In the genomic region with DNA sequence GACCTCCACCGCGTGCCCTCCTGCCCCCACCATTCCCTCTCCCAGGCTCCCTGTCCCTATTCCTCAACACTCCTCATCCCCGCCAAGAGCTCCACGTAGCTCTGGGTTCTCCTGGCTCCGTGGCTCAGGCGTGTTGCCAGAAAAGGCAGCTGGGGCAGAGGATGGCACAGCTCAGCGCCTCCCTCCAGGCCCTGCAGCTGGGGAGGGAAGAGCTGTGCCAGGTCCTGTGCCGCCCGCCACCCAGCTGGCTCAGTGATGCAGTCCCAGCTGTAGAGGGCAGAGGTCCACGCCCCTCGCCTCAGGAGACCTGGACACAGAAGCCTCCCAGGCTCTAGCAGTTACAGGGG, we compare ENCODE assay signal across 10 cellular contexts. TPM values are rescaled to one million over a fixed set of nuclear protein-coding genes. Genes with fewer than 3 reads are reported as not detected.
DNase-seq lines count a peak whose midpoint lies in the region; ATAC-seq and TF ChIP-seq lines count a peak whose summit lies in the region.
"Had no signal": no experiment of that assay in that cellular context is flagged by ENCODE, and none has a peak within 500 bp of the region (broad histone marks: within the 10 kb centered on the region; RNA-seq: fewer than 3 reads in every experiment).

No MANE protein-coding gene starts in this region.

- peaks cover 34% of the 10 kb centered on the region for H3K36me3 ChIP-seq in brain microvascular endothelial cell (replicated peaks)

- H3K27ac Mint-ChIP-seq in T-cell: no peak overlapping the region

- in situ Hi-C loops in brain microvascular endothelial cell (cut with HindIII; ENCODE audit: low pct_ligation_motif_present, low sequenced_read_pairs): no loop called here

- H3K9me3 Mint-ChIP-seq in T-cell: no peaks in the 10 kb centered on the region

- CTCF ChIA-PET in T-cell (lab: Charles Lee): no interaction called here

- peak; percentile 98 for DNase-seq in Ammon's horn (ENCODE audit: low spot score)
- DNase-seq in NCI-H446 (lab: John Stamatoyannopoulos, UW): peak; percentile 54 to 88
- DNase-seq in Right ventricle myocardium inferior (ENCODE audit: missing footprints): peak; percentile 86
- DNase-seq in occipital lobe (lab: John Stamatoyannopoulos, UW): peak; percentile 86
- DNase-seq in SIG-M5 treated with dmso at 0.1 percent for 504 hours (lab: John Stamatoyannopoulos, UW; ENCODE audit: unreplicated experiment): no peak
- DNase-seq in T-cell: no peak
- DNase-seq in brain microvascular endothelial cell: no peak
- DNase-seq: NCI-H187 treated with DMSO at 0.1 percent for 48 hours, T-helper 2 cell had no signal

- H3K4me3 Mint-ChIP-seq in T-cell: no peak overlapping the region

- H3K27me3 Mint-ChIP-seq in T-cell: no peaks in the 10 kb centered on the region

- ATAC-seq in Right ventricle myocardium inferior (peak; percentile 65), T-cell (replicated peaks in 1 of 4) (no peak), GM18861 (IDR thresholded peaks at IDR 0.05; ENCODE audit: unreplicated experiment) (no peak)

- peaks cover 26 to 49% (median 44%) of the 10 kb centered on the region in 3 donors for H3K4me1 Mint-ChIP-seq in T-cell

- POLR2A ChIA-PET in T-cell (lab: Charles Lee): interaction anchor here in 1 of 2 donors (0.5 kb wide), 1 partner anchor 1042 kb away, joined by 3 read pairs; no protein-coding TSS in a partner anchor

- H3K27me3 ChIP-seq in brain microvascular endothelial cell (replicated peaks): no peaks in the 10 kb centered on the region

- H3K36me3 Mint-ChIP-seq in T-cell: peaks cover 22% of the 10 kb centered on the region

- H3K4me3 ChIP-seq in brain microvascular endothelial cell (ENCODE audit: low read depth, low read length): no peak overlapping the region

- intact Hi-C loops in Right ventricle myocardium inferior (cut with DNase I): loop anchor here (10.0 kb wide), 1 partner anchor 81 kb away; a partner anchor contains a TSS

- no peak overlapping the region for H3K27ac ChIP-seq in brain microvascular endothelial cell

- TF ChIP-seq CTCF in brain microvascular endothelial cell (IDR thresholded peaks at IDR 0.05; ENCODE audit: low read depth, low read length, missing control alignments): no peak

RNA-seq across cellular contexts. Expression of a gene that starts 4.2 kb away (rescaled TPM):
- total RNA-seq in Right ventricle myocardium inferior: 68.4 TPM
- total RNA-seq in occipital lobe: 17.6 TPM
- total RNA-seq in T-cell: 10 to 100 TPM; 64.6 to 71.8 (median 70.3) TPM

RNA-seq across cellular contexts. Expression of a gene that starts 4.6 kb away (rescaled TPM):
- total RNA-seq in Right ventricle myocardium inferior (6.0 TPM), occipital lobe (4.2 TPM), T-cell (10 to 100 TPM in 4 of 5 donors, 1 to 10 TPM in 1; 6.1 to 22.4 (median 19.7) TPM)

RNA-seq across cellular contexts. Expression of a gene that starts 22.8 kb away (rescaled TPM):
- total RNA-seq in Right ventricle myocardium inferior (not detected), occipital lobe (0.16 TPM), T-cell (under 1 TPM in 4 of 5 donors, not detected in 1; 0.26 to 0.85 (median 0.57) TPM)

Comparison
In these comparisons a context has a peak if more than half of its experiments do, and no peak if none do; other contexts are left out.
1. DNase-seq: peak in Ammon's horn (single experiment), NCI-H446 (2 of 2), Right ventricle myocardium inferior (single experiment) and occipital lobe (single experiment); none in SIG-M5 treated with dmso at 0.1 percent for 504 hours (single experiment), T-cell (0 of 34) and brain microvascular endothelial cell (single experiment).